ENCODE assay signal across 21 cellular contexts in the genomic region with DNA sequence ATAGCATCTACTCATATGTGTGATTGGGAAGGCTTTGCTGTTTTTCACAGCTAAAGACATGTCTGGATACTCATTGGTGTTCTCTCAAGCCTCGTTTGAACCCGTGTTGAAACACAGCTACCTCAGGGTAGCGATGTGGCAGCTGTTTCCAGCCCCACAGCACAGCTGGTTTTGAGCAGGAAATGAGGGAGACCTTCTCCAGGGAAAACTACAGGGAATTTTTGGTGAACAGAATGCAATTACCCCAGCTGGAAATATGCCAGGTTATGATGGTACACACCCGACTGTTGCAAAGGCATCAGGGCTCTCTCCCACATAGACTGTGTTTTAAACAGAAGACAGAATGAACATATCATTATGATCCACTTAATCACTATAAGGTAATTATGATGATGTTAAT.
"Had no signal": no experiment of that assay in that cellular context is flagged by ENCODE, and none has a peak within 500 bp of the region (broad histone marks: within the 10 kb centered on the region; RNA-seq: fewer than 3 reads in every experiment).

No MANE protein-coding gene starts in this region.

- H3K4me3 ChIP-seq: dorsolateral prefrontal cortex, hepatocyte, sigmoid colon, thoracic aorta, upper lobe of left lung had no signal

- FAIRE-seq: colon had no signal

- H3K36me3 ChIP-seq: brain microvascular endothelial cell, sigmoid colon, thoracic aorta, upper lobe of left lung had no signal

- H3K27me3 ChIP-seq: brain microvascular endothelial cell, foreskin keratinocyte, hepatocyte, sigmoid colon, upper lobe of left lung had no signal

- H3K79me2 ChIP-seq: hepatocyte had no signal

- H3K27ac ChIP-seq: brain microvascular endothelial cell, dorsolateral prefrontal cortex, epithelial cell of prostate, foreskin keratinocyte, hepatocyte, sigmoid colon, thoracic aorta, upper lobe of left lung had no signal

- H2AFZ ChIP-seq: hepatocyte had no signal

- H3K9me3 ChIP-seq: sigmoid colon, thoracic aorta, upper lobe of left lung had no signal

- ATAC-seq: activated CD8-positive, alpha-beta T cell treated with anti-CD3 and anti-CD28 coated beads, Interleukin-2, amount 10 ng/mL, durations not matched to agents 7 days and 5 days; activated naive CD8-positive, alpha-beta T cell treated with anti-CD3 and anti-CD28 coated beads, Interleukin-2, amount 50 U/mL, for 24 hours; foreskin keratinocyte; stimulated activated memory B cell treated with anti-CD40 and anti-IgM and Interleukin-4, amounts not matched to agents 10 μg/mL and 1 μg/mL and 100 μg/mL, for 72 hours had no signal

- H3K4me1 ChIP-seq: foreskin keratinocyte, sigmoid colon, upper lobe of left lung had no signal

- DNase-seq: activated CD4-positive, alpha-beta T cell treated with anti-CD3 and anti-CD28 coated beads, Interleukin-2, amount 10 ng/mL, durations not matched to agents 7 days and 5 days; activated CD4-positive, CD25-positive, alpha-beta regulatory T cell; activated CD8-positive, alpha-beta T cell treated with anti-CD3 and anti-CD28 coated beads, Interleukin-2, amount 10 ng/mL, durations not matched to agents 7 days and 5 days; activated naive CD4-positive, alpha-beta T cell treated with anti-CD3 and anti-CD28 coated beads for 36 hours; activated naive CD8-positive, alpha-beta T cell treated with anti-CD3 and anti-CD28 coated beads, Interleukin-2, amount 50 U/mL, for 24 hours; activated T-cell treated with anti-CD3 and anti-CD28 coated beads, Interleukin-2, amount 50 U/mL, for 24 hours; anterior cingulate cortex; brain microvascular endothelial cell; central memory CD4-positive, alpha-beta T cell; dorsolateral prefrontal cortex; foreskin keratinocyte; occipital lobe; posterior cingulate gyrus; sigmoid colon; stimulated activated CD4-positive, alpha-beta T cell treated with anti-CD3 and anti-CD28 coated beads, Interleukin-4, amount 100 ng/mL, for 4 hours; upper lobe of left lung had no signal
